ENCODE assay signal across 8 cellular contexts in genomic region chr6:116100419-116101297, GRCh38. TPM values are rescaled to one million over a fixed set of nuclear protein-coding genes. Genes with fewer than 3 reads are reported as not detected.
DNase-seq lines count a peak whose midpoint lies in the region; ATAC-seq and TF ChIP-seq lines count a peak whose summit lies in the region.

Gene NT5DC1 (plus strand): TSS chr6:116100853. CDS start chr6:116100931, 78 bp downstream.

- peak within 1 kb of the TSS; percentile 64 for H3K27ac ChIP-seq in adipose tissue (ENCODE audit: low read depth, low read length)
- peak within 1 kb of the TSS; percentile 95 for H3K27ac ChIP-seq in left ventricle myocardium inferior (replicated peaks)
- peak within 1 kb of the TSS; percentile 95 for H3K27ac ChIP-seq in psoas muscle
- peak within 1 kb of the TSS; percentile 86 to 96 for H3K27ac ChIP-seq in uterus

- TF ChIP-seq CTCF in GM12875 (IDR thresholded peaks at IDR 0.05; ENCODE audit: borderline replicate concordance, insufficient read depth, low read depth, low read length) (peak; percentile 47), left ventricle myocardium inferior (IDR thresholded peaks at IDR 0.05; ENCODE audit: borderline replicate concordance) (peak; percentile 51), psoas muscle (IDR thresholded peaks at IDR 0.05) (peak; percentile 54), uterus (IDR thresholded peaks at IDR 0.05) (peak in 3 of 4 experiments; percentile 23 to 47 (median 41))

- no peaks in the 10 kb centered on the region for H3K27me3 Mint-ChIP-seq in T-cell

- peak within 1 kb of the TSS; percentile 90 to 98 (median 92) for H3K4me3 Mint-ChIP-seq in T-cell

- H3K4me1 ChIP-seq in left ventricle myocardium inferior (peaks cover 55% of the 10 kb centered on the region), psoas muscle (peaks cover 46% of the 10 kb centered on the region), uterus (no peaks in the 10 kb centered on the region)

- H3K27me3 ChIP-seq in left ventricle myocardium inferior (ENCODE audit: low read depth), result no peaks in the 10 kb centered on the region
- H3K27me3 ChIP-seq in psoas muscle (ENCODE audit: insufficient read depth in 3 of 3, low read length in 2 of 3), result no peaks in the 10 kb centered on the region
- no peaks in the 10 kb centered on the region for H3K27me3 ChIP-seq in uterus

- 0 to 1% (median 0%) methylated on average over 58 to 87 of the region's 87 CpGs for WGBS in adipose tissue, 3 donors
- 0 to 1% (median 0%) methylated on average over 64 to 87 of the region's 87 CpGs for WGBS in psoas muscle, 3 donors

- peak; percentile 79 for ATAC-seq in HG02623 (IDR thresholded peaks at IDR 0.05; ENCODE audit: unreplicated experiment)
- ATAC-seq in T-cell (replicated peaks in 1 of 4), result peak; percentile 91 to 97 (median 93)
- ATAC-seq in psoas muscle, result peak; percentile 95 to 96 (median 96)

- H3K9me3 ChIP-seq in left ventricle myocardium inferior (replicated peaks), result peaks cover 11% of the 10 kb centered on the region
- peaks cover 4% of the 10 kb centered on the region for H3K9me3 ChIP-seq in psoas muscle
- H3K9me3 ChIP-seq in uterus, result no peaks in the 10 kb centered on the region

- TF ChIP-seq POLR2A in uterus (IDR thresholded peaks at IDR 0.05), result peak in 1 of 2 donors; percentile 72

- DNase-seq in NCI-H1092 treated with DMSO at 0.1 percent for 48 hours (lab: John Stamatoyannopoulos, UW) (peak; percentile 69), T-cell (peak; percentile 68 to 88 (median 79)), left ventricle myocardium inferior (peak; percentile 86), psoas muscle (peak; percentile 87 to 90), uterus (peak; percentile 72 to 79)

- H3K4me1 Mint-ChIP-seq in T-cell, result peaks cover 56 to 60% (median 57%) of the 10 kb centered on the region in 3 donors

- CTCF ChIA-PET in T-cell (lab: Charles Lee), result interaction anchor here (0.7 to 1.5 kb wide), 3 partner anchors 11 to 471 kb away, joined by 3 to 7 read pairs (median 4); partner anchors contain the start of genes COL10A1 (in 1 of the 2) and RWDD1 (in 1 of the 2)

- H3K36me3 ChIP-seq in left ventricle myocardium inferior, result peaks cover 9% of the 10 kb centered on the region
- no peaks in the 10 kb centered on the region for H3K36me3 ChIP-seq in psoas muscle (ENCODE audit: insufficient read depth in 1 of 2, low read depth in 1 of 2)
- no peaks in the 10 kb centered on the region for H3K36me3 ChIP-seq in uterus

- POLR2A ChIA-PET in T-cell (lab: Charles Lee), result interaction anchor here in 1 of 2 donors (0.6 to 0.8 kb wide), 2 partner anchors 12 to 176 kb away, joined by 4 read pairs; no protein-coding TSS in a partner anchor

- peaks cover 0 to 5% (median 4%) of the 10 kb centered on the region in 3 donors for H3K9me3 Mint-ChIP-seq in T-cell

- H3K36me3 Mint-ChIP-seq in T-cell, result peaks cover 14% of the 10 kb centered on the region

- H3K4me3 ChIP-seq in GM12875 (ENCODE audit: low read depth, low read length), result peak within 1 kb of the TSS; percentile 59
- peak within 1 kb of the TSS; percentile 73 for H3K4me3 ChIP-seq in left ventricle myocardium inferior
- H3K4me3 ChIP-seq in psoas muscle, result peak within 1 kb of the TSS; percentile 87
- peak within 1 kb of the TSS; percentile 60 to 84 for H3K4me3 ChIP-seq in uterus

- intact Hi-C loops in left ventricle myocardium inferior (cut with micrococcal nuclease) (no loop called here), psoas muscle (cut with DNase I) (loop anchor here (2.0 to 5.0 kb wide), 2 partner anchors 38 to 90 kb away; partner anchors contain the start of gene FRK (in 1 of the 2)), uterus (cut with DNase I; ENCODE audit: low total_unique reads) (no loop called here)

- peak within 1 kb of the TSS; percentile 94 for H3K27ac Mint-ChIP-seq in T-cell

RNA-seq across cellular contexts. Expression of gene NT5DC1, which starts in this region (rescaled TPM):
- total RNA-seq in T-cell, result 10 to 100 TPM; 33.8 to 47.3 (median 38.1) TPM
- polyA plus RNA-seq in adipose tissue, result 10 to 100 TPM; 10.5 to 24.6 (median 15.5) TPM
- total RNA-seq in left ventricle myocardium inferior, result 64.3 TPM
- total RNA-seq in psoas muscle, result 10 to 100 TPM; 26.7 to 30.9 (median 27.8) TPM
- polyA plus RNA-seq in psoas muscle, result 10 to 100 TPM in 2 of 3 donors, 1 to 10 TPM in 1; 4.6 to 12.7 (median 12.3) TPM
- 10 to 100 TPM in 1 of 4 donors, 1 to 10 TPM in 3; 2.6 to 37.8 (median 6.5) TPM for total RNA-seq in uterus

Comparison
In these comparisons a context has a peak if more than half of its experiments do, and no peak if none do; other contexts are left out.
1. Peak in every context shown above with its lines: DNase-seq, ATAC-seq, H3K4me3 ChIP-seq and H3K27ac ChIP-seq.
2. intact Hi-C loops: an anchor here in psoas muscle (2.0 to 5.0 kb wide); none called in left ventricle myocardium inferior and uterus.